ENCODE assay signal across 28 cellular contexts in the genomic region with DNA sequence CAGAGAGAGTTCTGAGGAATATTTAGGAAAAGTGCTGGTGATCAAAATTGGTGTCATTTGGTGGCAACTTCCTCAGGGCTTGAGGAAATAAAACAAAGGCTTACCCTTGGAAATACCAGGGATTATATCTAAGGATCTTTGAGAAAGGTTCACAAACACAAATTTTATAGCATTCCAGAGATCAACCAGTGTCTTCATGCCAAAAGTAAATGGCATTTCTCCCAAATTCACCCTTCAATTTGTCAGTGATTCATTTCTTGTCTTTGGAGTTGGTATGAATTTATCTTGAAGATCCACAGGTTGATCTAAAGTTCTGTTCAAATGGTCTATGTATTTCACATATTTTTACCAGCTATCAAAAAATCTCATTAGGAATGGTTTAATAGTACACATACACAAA.
"Had no signal": no experiment of that assay in that cellular context is flagged by ENCODE, and none has a peak within 500 bp of the region (broad histone marks: within the 10 kb centered on the region; RNA-seq: fewer than 3 reads in every experiment).

No MANE protein-coding gene starts in this region.

- H3K9me3 Mint-ChIP-seq: activated CD4-positive, alpha-beta memory T cell treated with anti-CD3 and anti-CD28 coated beads, Interleukin-2, amount 10 ng/mL, durations not matched to agents 7 days and 5 days; activated CD4-positive, alpha-beta T cell treated with anti-CD3 and anti-CD28 coated beads, Interleukin-2, amount 10 ng/mL, durations not matched to agents 7 days and 5 days had no signal

- H3K4me3 ChIP-seq: esophagus muscularis mucosa, ovary, right lobe of liver, upper lobe of right lung had no signal

- H3K4me1 ChIP-seq: esophagus muscularis mucosa, foreskin keratinocyte, right lobe of liver, upper lobe of right lung had no signal

- H3K4me1 Mint-ChIP-seq: activated CD4-positive, alpha-beta memory T cell treated with anti-CD3 and anti-CD28 coated beads, Interleukin-2, amount 10 ng/mL, durations not matched to agents 7 days and 5 days; activated CD4-positive, alpha-beta T cell treated with anti-CD3 and anti-CD28 coated beads, Interleukin-2, amount 10 ng/mL, durations not matched to agents 7 days and 5 days; activated T-helper 17 cell treated with anti-CD3 and anti-CD28 coated beads, Interleukin-2, amount 50 U/mL, for 72 hours; naive B cell; stimulated activated effector memory CD8-positive, alpha-beta T cell treated with anti-CD3 and anti-CD28 coated beads, Interleukin-12 subunit alpha, Interleukin-12 subunit beta, amount 100 ng/mL, for 72 hours; stimulated activated naive CD8-positive, alpha-beta T cell treated with anti-CD3 and anti-CD28 coated beads, Interleukin-15, amount 100 ng/mL, for 72 hours had no signal

- ATAC-seq: activated T-helper 17 cell treated with anti-CD3 and anti-CD28 coated beads, Interleukin-2, amount 50 U/mL, for 72 hours; effector memory CD8-positive, alpha-beta T cell; foreskin keratinocyte; left cardiac atrium; left ventricle myocardium superior; right lobe of liver; stimulated activated effector memory CD8-positive, alpha-beta T cell treated with anti-CD3 and anti-CD28 coated beads, Interleukin-12 subunit alpha, Interleukin-12 subunit beta, amount 100 ng/mL, for 72 hours; stimulated activated naive CD8-positive, alpha-beta T cell treated with anti-CD3 and anti-CD28 coated beads, Interleukin-15, amount 100 ng/mL, for 72 hours; upper lobe of right lung had no signal

- H3K36me3 Mint-ChIP-seq: naive B cell; stimulated activated effector memory CD8-positive, alpha-beta T cell treated with anti-CD3 and anti-CD28 coated beads, Interleukin-12 subunit alpha, Interleukin-12 subunit beta, amount 100 ng/mL, for 72 hours had no signal

- DNase-seq: activated CD4-positive, alpha-beta memory T cell treated with anti-CD3 and anti-CD28 coated beads, Interleukin-2, amount 10 ng/mL, durations not matched to agents 7 days and 5 days; activated CD4-positive, alpha-beta T cell treated with anti-CD3 and anti-CD28 coated beads for 1 hour; activated CD4-positive, alpha-beta T cell treated with anti-CD3 and anti-CD28 coated beads, Interleukin-2, amount 10 ng/mL, durations not matched to agents 7 days and 5 days; activated CD8-positive, alpha-beta memory T cell treated with anti-CD3 and anti-CD28 coated beads, Interleukin-2, amount 50 U/mL, for 48 hours; activated gamma-delta T cell treated with Interleukin-2 at 50 U/mL for 16 hours; activated naive CD4-positive, alpha-beta T cell treated with anti-CD3 and anti-CD28 coated beads, Interleukin-2, amount 50 U/mL, for 16 hours; activated T-cell treated with anti-CD3 and anti-CD28 coated beads, Interleukin-2, amount 50 U/mL, for 24 hours; amniotic stem cell; brain microvascular endothelial cell; caudate nucleus; cortex of kidney; effector memory CD8-positive, alpha-beta T cell; left cardiac atrium; left ventricle myocardium superior; naive B cell; ovary; right lobe of liver; stimulated activated CD4-positive, alpha-beta T cell treated with anti-CD3 and anti-CD28 coated beads, Interleukin-12 subunit alpha, Interleukin-12 subunit beta, amount 100 ng/mL, for 4 hours; stimulated activated CD4-positive, alpha-beta T cell treated with anti-CD3 and anti-CD28 coated beads, Interleukin-4, amount 100 ng/mL, for 24 hours; stimulated activated naive CD8-positive, alpha-beta T cell treated with anti-CD3 and anti-CD28 coated beads, Interleukin-15, amount 100 ng/mL, for 72 hours; substantia nigra; T-helper 2 cell; upper lobe of right lung had no signal

- H3K27ac Mint-ChIP-seq: activated CD4-positive, alpha-beta memory T cell treated with anti-CD3 and anti-CD28 coated beads, Interleukin-2, amount 10 ng/mL, durations not matched to agents 7 days and 5 days; activated CD4-positive, alpha-beta T cell treated with anti-CD3 and anti-CD28 coated beads, Interleukin-2, amount 10 ng/mL, durations not matched to agents 7 days and 5 days; activated T-cell treated with anti-CD3 and anti-CD28 coated beads, Interleukin-2, amount 50 U/mL, for 24 hours; activated T-helper 17 cell treated with anti-CD3 and anti-CD28 coated beads, Interleukin-2, amount 50 U/mL, for 72 hours; effector memory CD8-positive, alpha-beta T cell; naive B cell; stimulated activated effector memory CD8-positive, alpha-beta T cell treated with anti-CD3 and anti-CD28 coated beads, Interleukin-12 subunit alpha, Interleukin-12 subunit beta, amount 100 ng/mL, for 72 hours; stimulated activated naive CD8-positive, alpha-beta T cell treated with anti-CD3 and anti-CD28 coated beads, Interleukin-15, amount 100 ng/mL, for 72 hours had no signal

- H3K9me3 ChIP-seq: esophagus muscularis mucosa, ovary, right lobe of liver, upper lobe of right lung had no signal

- H3K4me3 Mint-ChIP-seq: activated CD4-positive, alpha-beta memory T cell treated with anti-CD3 and anti-CD28 coated beads, Interleukin-2, amount 10 ng/mL, durations not matched to agents 7 days and 5 days; activated CD4-positive, alpha-beta T cell treated with anti-CD3 and anti-CD28 coated beads, Interleukin-2, amount 10 ng/mL, durations not matched to agents 7 days and 5 days; activated T-cell treated with anti-CD3 and anti-CD28 coated beads, Interleukin-2, amount 50 U/mL, for 24 hours; activated T-helper 17 cell treated with anti-CD3 and anti-CD28 coated beads, Interleukin-2, amount 50 U/mL, for 72 hours; effector memory CD8-positive, alpha-beta T cell; naive B cell; stimulated activated effector memory CD8-positive, alpha-beta T cell treated with anti-CD3 and anti-CD28 coated beads, Interleukin-12 subunit alpha, Interleukin-12 subunit beta, amount 100 ng/mL, for 72 hours; stimulated activated naive CD8-positive, alpha-beta T cell treated with anti-CD3 and anti-CD28 coated beads, Interleukin-15, amount 100 ng/mL, for 72 hours had no signal

- H3K27me3 ChIP-seq: brain microvascular endothelial cell, esophagus muscularis mucosa, foreskin keratinocyte, ovary, right lobe of liver, upper lobe of right lung had no signal

- H3K27me3 Mint-ChIP-seq: activated CD4-positive, alpha-beta memory T cell treated with anti-CD3 and anti-CD28 coated beads, Interleukin-2, amount 10 ng/mL, durations not matched to agents 7 days and 5 days; activated CD4-positive, alpha-beta T cell treated with anti-CD3 and anti-CD28 coated beads, Interleukin-2, amount 10 ng/mL, durations not matched to agents 7 days and 5 days; activated T-cell treated with anti-CD3 and anti-CD28 coated beads, Interleukin-2, amount 50 U/mL, for 24 hours; activated T-helper 17 cell treated with anti-CD3 and anti-CD28 coated beads, Interleukin-2, amount 50 U/mL, for 72 hours; effector memory CD8-positive, alpha-beta T cell; naive B cell; progenitor cell of endocrine pancreas; stimulated activated naive CD8-positive, alpha-beta T cell treated with anti-CD3 and anti-CD28 coated beads, Interleukin-15, amount 100 ng/mL, for 72 hours had no signal

- H3K27ac ChIP-seq: brain microvascular endothelial cell, esophagus muscularis mucosa, foreskin keratinocyte, ovary, right lobe of liver, upper lobe of right lung had no signal

- H3K36me3 ChIP-seq: brain microvascular endothelial cell, esophagus muscularis mucosa, ovary, right lobe of liver, upper lobe of right lung had no signal
